1 cellular context compared by ENCODE assay signal in genomic region chr7:151808296-151809155, GRCh38.
TF ChIP-seq lines count a peak whose summit lies in the region.

No MANE protein-coding gene starts in this region.

TF ChIP-seq in HepG2, 621 proteins besides CTCF, POLR2A, EP300 and RAD21 (continued from another document and continues in another):
- TF ChIP-seq FOXO1 (CRISPR knock-in tag; IDR thresholded peaks at IDR 0.05) (0 out of 2 replicates have a peak, but pooled peaks have one; percentile 15), TEAD3 (CRISPR knock-in tag; optimal IDR thresholded peaks at IDR 0.05; ENCODE audit: borderline replicate concordance) (peak; percentile 34), HNF4G (IDR thresholded peaks at IDR 0.05; ENCODE audit: borderline replicate concordance, low read depth, low read length) (peak; percentile 71), HNF4G (CRISPR knock-in tag; IDR thresholded peaks at IDR 0.05; ENCODE audit: borderline replicate concordance, low read depth) (no peak), NCOR1 (IDR thresholded peaks at IDR 0.05; ENCODE audit: borderline replicate concordance, low read length) (peak; percentile 39; the same call in 1 of the 2 replicates), NR3C1 (CRISPR knock-in tag; IDR thresholded peaks at IDR 0.05) (no peak), ZNF605 (CRISPR knock-in tag; IDR thresholded peaks at IDR 0.05) (no peak), ZNF124 (CRISPR knock-in tag; IDR thresholded peaks at IDR 0.05) (no peak), ZNF646 (CRISPR knock-in tag; IDR thresholded peaks at IDR 0.05) (no peak), ZNF33B (CRISPR knock-in tag; IDR thresholded peaks at IDR 0.05) (0 out of 2 replicates have a peak, but pooled peaks have one; percentile 27), NR2F2 (IDR thresholded peaks at IDR 0.05; ENCODE audit: borderline replicate concordance, low read depth) (no peak), KAT7 (CRISPR knock-in tag; IDR thresholded peaks at IDR 0.05; ENCODE audit: borderline replicate concordance) (no peak), ARNTL (CRISPR knock-in tag; IDR thresholded peaks at IDR 0.05) (no peak), ZBTB39 (CRISPR knock-in tag; IDR thresholded peaks at IDR 0.05) (no peak), SP4 (CRISPR knock-in tag; IDR thresholded peaks at IDR 0.05) (no peak), ZNF10 (CRISPR knock-in tag; IDR thresholded peaks at IDR 0.05; ENCODE audit: borderline replicate concordance, low read depth) (no peak), ZSCAN22 (CRISPR knock-in tag; IDR thresholded peaks at IDR 0.05) (no peak), FOXA3 (CRISPR knock-in tag; IDR thresholded peaks at IDR 0.05) (0 out of 2 replicates have a peak, but pooled peaks have one; percentile 27), EHMT2 (IDR thresholded peaks at IDR 0.05; ENCODE audit: borderline replicate concordance, low read depth, low read length) (0 out of 2 replicates have a peak, but pooled peaks have one; percentile 43), ZKSCAN5 (CRISPR knock-in tag; IDR thresholded peaks at IDR 0.05) (no peak), ZNF503 (CRISPR knock-in tag; IDR thresholded peaks at IDR 0.05) (no peak), TRIM24 (CRISPR knock-in tag; IDR thresholded peaks at IDR 0.05) (no peak), SP140L (CRISPR knock-in tag; IDR thresholded peaks at IDR 0.05; ENCODE audit: borderline replicate concordance) (0 out of 2 replicates have a peak, but pooled peaks have one; percentile 48), UBTF (CRISPR knock-in tag; IDR thresholded peaks at IDR 0.05) (no peak), ZFX (CRISPR knock-in tag; IDR thresholded peaks at IDR 0.05; ENCODE audit: low read depth) (peak; percentile 66), ZBTB10 (CRISPR knock-in tag; IDR thresholded peaks at IDR 0.05; ENCODE audit: borderline replicate concordance) (no peak), NBN (conservative IDR thresholded peaks at IDR 0.05) (no peak), FOXA1 (IDR thresholded peaks at IDR 0.05) (no peak), FOXA1 (CRISPR knock-in tag; IDR thresholded peaks at IDR 0.05) (0 out of 2 replicates have a peak, but pooled peaks have one; percentile 17), EED (CRISPR knock-in tag; IDR thresholded peaks at IDR 0.05) (no peak), KIAA2018 (CRISPR knock-in tag; IDR thresholded peaks at IDR 0.05; ENCODE audit: borderline replicate concordance) (no peak), NKX3-1 (CRISPR knock-in tag; IDR thresholded peaks at IDR 0.05) (no peak)
